Comparison of ENCODE assay signal across 24 cellular contexts in genomic region chr2:126720031-126720368, GRCh38.
DNase-seq lines count a peak whose midpoint lies in the region; TF ChIP-seq lines count a peak whose summit lies in the region.
"Had no signal": no experiment of that assay in that cellular context is flagged by ENCODE, and none has a peak within 500 bp of the region (broad histone marks: within the 10 kb centered on the region; RNA-seq: fewer than 3 reads in every experiment).

No MANE protein-coding gene starts in this region.

- in situ Hi-C loops in GM13976 (cut with MboI; ENCODE audit: low sequenced_read_pairs, unreplicated experiment): no loop called here

- intact Hi-C loops in ascending aorta (cut with DNase I): no loop called here

- TF ChIP-seq CTCF in ascending aorta (IDR thresholded peaks at IDR 0.05): no peak
- no peak for TF ChIP-seq CTCF in parathyroid adenoma (IDR thresholded peaks at IDR 0.05)
- no peak for TF ChIP-seq CTCF in GM13976 (IDR thresholded peaks at IDR 0.05; ENCODE audit: borderline replicate concordance, control extremely low read depth, extremely low read depth, insufficient read depth, missing control alignments)

- DNase-seq in HCEC 1CT (peak; percentile 51), ascending aorta (ENCODE audit: low spot score in 2 of 2) (no peak), iris pigment epithelial cell (ENCODE audit: low read depth) (peak; percentile 11), GM13976 (ENCODE audit: low spot score) (no peak), SIG-M5 treated with dmso at 0.1 percent for 504 hours (lab: John Stamatoyannopoulos, UW; ENCODE audit: unreplicated experiment) (no peak), LoVo (ENCODE audit: low spot score) (no peak), HK-2 (ENCODE audit: unreplicated experiment) (no peak)
- DNase-seq: activated CD8-positive, alpha-beta memory T cell treated with anti-CD3 and anti-CD28 coated beads, Interleukin-2, amount 50 U/mL, for 4 hours; activated effector memory CD4-positive, alpha-beta T cell treated with anti-CD3 and anti-CD28 coated beads, Interleukin-2, amount 50 U/mL, for 16 hours; cerebellar nuclear complex; COR-L47; effector CD8-positive, alpha-beta T cell; hippocampal formation; kidney; MG63; NCI-H1694; NCI-H2227 treated with DMSO at 0.1 percent for 48 hours; nucleus accumbens; PC-3; right lobe of liver; T1000 had no signal

- H3K9me3 ChIP-seq in ascending aorta (peaks cover 0 to 7% of the 10 kb centered on the region in 2 donors), parathyroid adenoma (ENCODE audit: control insufficient read depth, low read length) (no peaks in the 10 kb centered on the region)
- H3K9me3 ChIP-seq: right lobe of liver, vagina had no signal

- H3K79me2 ChIP-seq in parathyroid adenoma: no peaks in the 10 kb centered on the region

- no peak overlapping the region for H3K9ac ChIP-seq in parathyroid adenoma

- H3K27me3 ChIP-seq in ascending aorta: no peaks in the 10 kb centered on the region
- H3K27me3 ChIP-seq in parathyroid adenoma (ENCODE audit: control insufficient read depth, insufficient read depth, low read length): no peaks in the 10 kb centered on the region
- H3K27me3 ChIP-seq: MG63, right lobe of liver, vagina had no signal

- H2AFZ ChIP-seq in parathyroid adenoma: peak overlapping the region; percentile 68

- H3K4me2 ChIP-seq in parathyroid adenoma (ENCODE audit: low read length): no peak overlapping the region

- no peak overlapping the region for H3K4me3 ChIP-seq in ascending aorta
- no peak overlapping the region for H3K4me3 ChIP-seq in parathyroid adenoma (ENCODE audit: low read depth, low read length)
- H3K4me3 ChIP-seq: MG63, right lobe of liver, SK-N-MC, vagina had no signal

- H3K36me3 ChIP-seq in ascending aorta (no peaks in the 10 kb centered on the region), parathyroid adenoma (ENCODE audit: control insufficient read depth, insufficient read depth, low read length) (no peaks in the 10 kb centered on the region)
- H3K36me3 ChIP-seq: MG63, right lobe of liver, vagina had no signal

- H3K4me1 ChIP-seq in ascending aorta: peaks cover 0 to 8% of the 10 kb centered on the region in 2 donors
- peaks cover 16% of the 10 kb centered on the region for H3K4me1 ChIP-seq in parathyroid adenoma
- H3K4me1 ChIP-seq: right lobe of liver had no signal

- H3K27ac ChIP-seq in ascending aorta (peak overlapping the region; percentile 5 to 7), parathyroid adenoma (peak overlapping the region; percentile 60)
- H3K27ac ChIP-seq: right lobe of liver, SK-N-MC, vagina had no signal

Comparison
In these comparisons a context has a peak if more than half of its experiments do, and no peak if none do; other contexts are left out.
1. DNase-seq: peak in HCEC 1CT (single experiment) and iris pigment epithelial cell (single experiment); none in ascending aorta (0 of 2), GM13976 (single experiment), SIG-M5 treated with dmso at 0.1 percent for 504 hours (single experiment), LoVo (single experiment) and HK-2 (single experiment).